ENCODE assay signal across 11 cellular contexts in genomic region chr3:169604568-169604967, GRCh38. TPM values are rescaled to one million over a fixed set of nuclear protein-coding genes. Genes with fewer than 3 reads are reported as not detected.
DNase-seq lines count a peak whose midpoint lies in the region; TF ChIP-seq lines count a peak whose summit lies in the region.
"Had no signal": no experiment of that assay in that cellular context is flagged by ENCODE, and none has a peak within 500 bp of the region (broad histone marks: within the 10 kb centered on the region; RNA-seq: fewer than 3 reads in every experiment).

No MANE protein-coding gene starts in this region.

- H3K4me1 ChIP-seq in OCI-LY7 (ENCODE audit: insufficient read depth, low read length, poor library complexity, severe bottlenecking) = no peaks in the 10 kb centered on the region

- no peak overlapping the region for H3K27ac ChIP-seq in OCI-LY7 (ENCODE audit: low read depth, low read length, poor library complexity, severe bottlenecking)

- no peaks in the 10 kb centered on the region for H3K9me2 ChIP-seq in OCI-LY7 (ENCODE audit: insufficient read depth, low read length)

- H3K4me3 ChIP-seq in GM12875 (ENCODE audit: low read depth, low read length) (no peak overlapping the region), OCI-LY7 (ENCODE audit: low read depth, low read length, poor library complexity, severe bottlenecking) (no peak overlapping the region), fibroblast of pulmonary artery (replicated peaks; ENCODE audit: low read depth, low read length) (no peak overlapping the region)

- no peaks in the 10 kb centered on the region for H3K36me3 ChIP-seq in OCI-LY7 (ENCODE audit: insufficient read depth, low read length)

- CTCF ChIA-PET in OCI-LY7 (lab: Charles Lee; ENCODE audit: unreplicated experiment) = interaction anchor here (1.3 kb wide), 1 partner anchor 11 kb away, joined by 5 read pairs; no protein-coding TSS in a partner anchor

- H4K20me1 ChIP-seq in OCI-LY7 (ENCODE audit: insufficient read depth, low read length) = no peaks in the 10 kb centered on the region

- no peak overlapping the region for H2AFZ ChIP-seq in OCI-LY7 (ENCODE audit: low read length)

- POLR2A ChIA-PET in OCI-LY7 (lab: Charles Lee) = interaction anchor here (0.7 kb wide), 1 partner anchor 49 kb away, joined by 3 read pairs; no protein-coding TSS in a partner anchor

- TF ChIP-seq CTCF in AG09319 (IDR thresholded peaks at IDR 0.05; ENCODE audit: low read depth, low read length) (peak; percentile 9), GM12875 (IDR thresholded peaks at IDR 0.05; ENCODE audit: borderline replicate concordance, insufficient read depth, low read depth, low read length) (peak; percentile 20; the same call in 1 of the 2 replicates), OCI-LY7 (conservative IDR thresholded peaks at IDR 0.05; ENCODE audit: low read length) (peak; percentile 57), fibroblast of pulmonary artery (IDR thresholded peaks at IDR 0.05; ENCODE audit: low read length, missing control alignments) (peak; percentile 46)

- BruUV-seq in OCI-LY7 (replicated peaks; lab: Mats Ljungman, UMichigan) = no TSS peak

- no peaks in the 10 kb centered on the region for H3K79me2 ChIP-seq in OCI-LY7 (ENCODE audit: insufficient read depth, low read depth, low read length)

- H3K9me3 ChIP-seq in OCI-LY7 (ENCODE audit: low read length) = no peaks in the 10 kb centered on the region

- DNase-seq in AG09319 (ENCODE audit: extremely low read depth, low read depth) (no peak), OCI-LY7 (ENCODE audit: low spot score) (peak; percentile 9), fibroblast of pulmonary artery (ENCODE audit: low read depth) (peak; percentile 42), cortex of kidney (lab: John Stamatoyannopoulos, UW) (no peak), activated gamma-delta T cell treated with Interleukin-2 at 50 U/mL for 16 hours (no peak), DMS53 treated with DMSO at 0.1 percent for 48 hours (lab: John Stamatoyannopoulos, UW; ENCODE audit: unreplicated experiment) (no peak), dedifferentiated amniotic fluid mesenchymal stem cell (ENCODE audit: extremely low spot score) (no peak)
- DNase-seq: activated T-cell treated with anti-CD3 and anti-CD28 coated beads, Interleukin-2, amount 50 U/mL, for 4 hours; CD8-positive, alpha-beta T cell; KG1 had no signal

- intact Hi-C loops in OCI-LY7 (cut with micrococcal nuclease; ENCODE audit: unreplicated experiment) = no loop called here

- H3K4me2 ChIP-seq in OCI-LY7 (ENCODE audit: low read length) = no peak overlapping the region

RNA-seq across cellular contexts. Expression of gene MECOM, which starts 58.9 kb away (rescaled TPM):
- total RNA-seq in OCI-LY7 (2014; rRNA removed; shearing (Covaris generic)) = not detected in 2 replicates
- not detected in 2 replicates for total RNA-seq in OCI-LY7 (2022)
- total RNA-seq: CD8-positive, alpha-beta T cell had no signal

Comparison
In these comparisons a context has a peak if more than half of its experiments do, and no peak if none do; other contexts are left out.
1. DNase-seq: peak in OCI-LY7 (single experiment) and fibroblast of pulmonary artery (single experiment); none in AG09319 (single experiment), cortex of kidney (single experiment), activated gamma-delta T cell treated with Interleukin-2 at 50 U/mL for 16 hours (single experiment), DMS53 treated with DMSO at 0.1 percent for 48 hours (single experiment) and dedifferentiated amniotic fluid mesenchymal stem cell (single experiment).
2. Peak in every context shown above with its lines, with median percentiles within 50 percentile points of each other: CTCF ChIP-seq.